ENCODE assay signal across 12 cellular contexts in genomic region chr14:64628940-64629403, GRCh38.
A peak's percentile ranks its signal among the peaks of the same experiment; 100 is the strongest.
DNase-seq lines count a peak whose midpoint lies in the region; ATAC-seq and TF ChIP-seq lines count a peak whose summit lies in the region.
"Had no signal": no experiment of that assay in that cellular context is flagged by ENCODE, and none has a peak within 500 bp of the region (broad histone marks: within the 10 kb centered on the region; RNA-seq: fewer than 3 reads in every experiment).

No MANE protein-coding gene starts in this region.

- no peak for TF ChIP-seq CTCF in MCF 10A (IDR thresholded peaks at IDR 0.05; ENCODE audit: unreplicated experiment)
- TF ChIP-seq CTCF in breast epithelium (IDR thresholded peaks at IDR 0.05), result no peak
- no peak for TF ChIP-seq CTCF in choroid plexus epithelial cell (conservative IDR thresholded peaks at IDR 0.05; ENCODE audit: low read depth, low read length)
- TF ChIP-seq CTCF in left lung (IDR thresholded peaks at IDR 0.05), result no peak
- TF ChIP-seq CTCF in BE2C (IDR thresholded peaks at IDR 0.05; ENCODE audit: low read depth, low read length), result no peak

- peaks cover 14% of the 10 kb centered on the region for H3K4me1 Mint-ChIP-seq in MCF 10A (ENCODE audit: insufficient read depth, unreplicated experiment)

- H3K27me3 ChIP-seq in breast epithelium (no peaks in the 10 kb centered on the region), left lung (no peaks in the 10 kb centered on the region), BE2C (no peaks in the 10 kb centered on the region)
- H3K27me3 ChIP-seq: adrenal gland, suprapubic skin had no signal

- H3K4me3 ChIP-seq in breast epithelium (no peak overlapping the region), choroid plexus epithelial cell (ENCODE audit: low read depth, low read length) (no peak overlapping the region), left lung (no peak overlapping the region), BE2C (ENCODE audit: low read depth, low read length) (no peak overlapping the region)
- H3K4me3 ChIP-seq: adrenal gland, suprapubic skin had no signal

- CTCF ChIA-PET in MCF 10A (lab: Yijun Ruan, JAX), result interaction anchor here (0.6 to 1.9 kb wide), 7 partner anchors 8 to 199 kb away, joined by 3 to 9 read pairs (median 5); partner anchors contain the start of gene HSPA2

- H3K4me1 ChIP-seq in breast epithelium (no peaks in the 10 kb centered on the region), left lung (peaks cover 0 to 12% of the 10 kb centered on the region in 2 donors), BE2C (no peaks in the 10 kb centered on the region)
- H3K4me1 ChIP-seq: adrenal gland had no signal

- H3K9me3 Mint-ChIP-seq in MCF 10A (ENCODE audit: unreplicated experiment), result no peaks in the 10 kb centered on the region
- H3K9me3 Mint-ChIP-seq: activated B cell treated with CpG ODN at 0.5 μM for 24 hours had no signal

- no peaks in the 10 kb centered on the region for H3K27me3 Mint-ChIP-seq in MCF 10A (ENCODE audit: insufficient read depth, unreplicated experiment)
- H3K27me3 Mint-ChIP-seq: activated B cell treated with CpG ODN at 0.5 μM for 24 hours had no signal

- peaks cover 4% of the 10 kb centered on the region for H3K36me3 Mint-ChIP-seq in MCF 10A (ENCODE audit: insufficient read depth, unreplicated experiment)

- POLR2A ChIA-PET in MCF 10A (lab: Yijun Ruan, JAX), result interaction anchor here (0.8 to 2.1 kb wide), 10 partner anchors 8 to 98 kb away, joined by 3 to 9 read pairs (median 4); partner anchors contain the start of gene HSPA2

- peak; percentile 26 for DNase-seq in MCF 10A (ENCODE audit: unreplicated experiment)
- DNase-seq in breast epithelium (ENCODE audit: low spot score in 2 of 2), result no peak
- DNase-seq in choroid plexus epithelial cell (ENCODE audit: low read depth), result peak; percentile 84
- no peak for DNase-seq in left lung
- no peak for DNase-seq in dermis blood vessel endothelial cell
- no peak for DNase-seq in NK-92 treated with Interleukin-12 subunit alpha and Interleukin-12 subunit beta, amount 100 ng/mL, for 24 hours (lab: John Stamatoyannopoulos, UW)
- no peak for DNase-seq in BE2C
- no peak for DNase-seq in NCI-H526 (lab: John Stamatoyannopoulos, UW)
- DNase-seq: activated B cell treated with CpG ODN at 0.5 μM for 24 hours, NCI-H524 treated with DMSO at 0.1 percent for 48 hours had no signal

- ATAC-seq in left lung, result peak; percentile 39

- intact Hi-C loops in MCF 10A (cut with micrococcal nuclease), result no loop called here
- intact Hi-C loops in breast epithelium (cut with DNase I; ENCODE audit: low total_unique reads), result no loop called here
- intact Hi-C loops in left lung (cut with DNase I), result no loop called here

- H3K27ac ChIP-seq in breast epithelium (no peak overlapping the region), left lung (no peak overlapping the region)
- H3K27ac ChIP-seq: adrenal gland, suprapubic skin had no signal

- BruUV-seq in MCF 10A (replicated peaks; lab: Mats Ljungman, UMichigan), result no TSS peak

- TF ChIP-seq POLR2A in breast epithelium (IDR thresholded peaks at IDR 0.05), result no peak

- H3K9me3 ChIP-seq in breast epithelium (no peaks in the 10 kb centered on the region), left lung (no peaks in the 10 kb centered on the region), BE2C (no peaks in the 10 kb centered on the region)
- H3K9me3 ChIP-seq: adrenal gland, suprapubic skin had no signal

- H3K4me3 Mint-ChIP-seq in MCF 10A (ENCODE audit: unreplicated experiment), result no peak overlapping the region
- H3K4me3 Mint-ChIP-seq: activated B cell treated with CpG ODN at 0.5 μM for 24 hours had no signal

- H3K36me3 ChIP-seq in breast epithelium (no peaks in the 10 kb centered on the region), left lung (no peaks in the 10 kb centered on the region), BE2C (no peaks in the 10 kb centered on the region)
- H3K36me3 ChIP-seq: adrenal gland, suprapubic skin had no signal

- H3K27ac Mint-ChIP-seq in MCF 10A (ENCODE audit: low read depth, unreplicated experiment), result peak overlapping the region; percentile 61
- H3K27ac Mint-ChIP-seq: activated B cell treated with CpG ODN at 0.5 μM for 24 hours had no signal

Comparison
In these comparisons a context has a peak if more than half of its experiments do, and no peak if none do; other contexts are left out.
1. DNase-seq: peak in MCF 10A (single experiment) and choroid plexus epithelial cell (single experiment); none in breast epithelium (0 of 2), left lung (0 of 2), dermis blood vessel endothelial cell (single experiment), NK-92 treated with Interleukin-12 subunit alpha and Interleukin-12 subunit beta, amount 100 ng/mL, for 24 hours (single experiment), BE2C (single experiment) and NCI-H526 (0 of 2).